Comparison of ENCODE assay signal across 1 cellular context in the genomic region with DNA sequence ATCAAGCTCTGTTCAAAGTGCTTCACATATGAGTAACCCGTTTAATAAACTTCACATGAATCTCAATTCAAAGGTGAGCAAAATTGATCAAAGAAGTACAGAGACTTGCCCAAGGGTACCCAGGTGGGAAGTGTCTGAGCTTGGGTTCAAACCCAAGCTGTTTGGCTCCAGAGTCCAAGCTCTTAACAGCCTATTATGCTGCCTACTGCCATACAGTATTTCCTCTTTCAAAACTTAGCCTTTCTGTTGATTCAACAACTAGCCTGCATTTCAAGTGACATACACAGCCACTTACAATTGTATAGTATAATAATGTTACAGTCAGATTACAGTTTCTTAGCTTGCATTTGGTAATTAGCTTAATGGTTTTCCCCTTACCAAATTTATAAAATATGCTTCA.
TF ChIP-seq lines count a peak whose summit lies in the region.

No MANE protein-coding gene starts in this region.

TF ChIP-seq in HepG2, 621 proteins besides CTCF, POLR2A, EP300 and RAD21 (continued from another document):
- TF ChIP-seq PAXIP1 (CRISPR knock-in tag; conservative IDR thresholded peaks at IDR 0.05) (0 out of 2 replicates have a peak, but pooled peaks have one; percentile 27), HNF4G (IDR thresholded peaks at IDR 0.05; ENCODE audit: borderline replicate concordance, low read depth, low read length) (peak; percentile 22; the same call in 1 of the 2 replicates), HNF4G (CRISPR knock-in tag; IDR thresholded peaks at IDR 0.05; ENCODE audit: borderline replicate concordance, low read depth) (no peak), PTBP1 (IDR thresholded peaks at IDR 0.05; ENCODE audit: low read depth, low read length, poor library complexity, severe bottlenecking) (no peak), NRL (CRISPR knock-in tag; IDR thresholded peaks at IDR 0.05; ENCODE audit: borderline replicate concordance) (no peak), ZNF572 (CRISPR knock-in tag; IDR thresholded peaks at IDR 0.05) (no peak), ZMYM4 (CRISPR knock-in tag; IDR thresholded peaks at IDR 0.05) (no peak), TOPORS (CRISPR knock-in tag; IDR thresholded peaks at IDR 0.05) (no peak), ELF3 (CRISPR knock-in tag; IDR thresholded peaks at IDR 0.05) (peak; percentile 67; the same call in 1 of the 2 replicates), ZFP1 (CRISPR knock-in tag; IDR thresholded peaks at IDR 0.05) (no peak), ZFP41 (CRISPR knock-in tag; IDR thresholded peaks at IDR 0.05; ENCODE audit: borderline replicate concordance) (no peak), PAWR (CRISPR knock-in tag; IDR thresholded peaks at IDR 0.05; ENCODE audit: borderline replicate concordance) (no peak)
- TF ChIP-seq, protein P1, sequence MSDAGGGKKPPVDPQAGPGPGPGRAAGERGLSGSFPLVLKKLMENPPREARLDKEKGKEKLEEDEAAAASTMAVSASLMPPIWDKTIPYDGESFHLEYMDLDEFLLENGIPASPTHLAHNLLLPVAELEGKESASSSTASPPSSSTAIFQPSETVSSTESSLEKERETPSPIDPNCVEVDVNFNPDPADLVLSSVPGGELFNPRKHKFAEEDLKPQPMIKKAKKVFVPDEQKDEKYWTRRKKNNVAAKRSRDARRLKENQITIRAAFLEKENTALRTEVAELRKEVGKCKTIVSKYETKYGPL (CRISPR knock-in tag; IDR thresholded peaks at IDR 0.05): no peak
